1 cellular context compared by ENCODE assay signal in the genomic region with DNA sequence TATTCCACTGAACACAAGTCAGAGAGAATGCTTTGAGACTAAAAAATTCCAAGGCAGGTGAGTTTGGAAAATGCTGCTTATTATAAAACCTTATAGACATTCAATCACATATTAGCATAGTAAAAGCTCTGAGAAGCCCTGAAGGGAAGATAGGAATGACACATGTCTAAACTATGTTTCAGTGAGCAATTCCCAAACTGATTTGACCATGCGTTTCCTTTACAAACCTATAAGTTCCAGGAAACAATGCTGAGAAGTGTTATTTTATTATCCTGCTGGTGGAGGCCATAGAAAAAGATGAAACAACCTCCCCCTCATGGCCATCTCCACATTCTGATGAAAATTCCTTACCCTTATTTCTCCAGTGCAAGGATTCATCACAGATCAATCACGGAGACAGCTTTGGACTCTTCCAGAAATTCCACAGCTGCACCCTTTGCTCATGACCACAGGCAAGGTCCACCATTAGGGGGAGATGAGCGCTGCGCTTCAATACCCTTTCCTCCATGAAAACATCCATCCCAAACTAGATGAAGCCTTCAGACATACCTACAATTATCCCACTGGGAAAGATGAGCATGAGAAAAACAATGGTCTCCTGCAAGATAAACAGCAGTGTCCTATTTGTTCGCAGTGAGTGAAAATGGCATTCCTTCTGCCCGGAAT.
TF ChIP-seq lines count a peak whose summit lies in the region.

No MANE protein-coding gene starts in this region.

TF ChIP-seq in GM23338, 12 proteins besides CTCF, POLR2A, EP300 and RAD21:
- TF ChIP-seq EZH2phosphoT487 (IDR thresholded peaks at IDR 0.05; ENCODE audit: unreplicated experiment) (no peak), ZNF114 (CRISPR knock-in tag; IDR thresholded peaks at IDR 0.05) (no peak)
- TF ChIP-seq, protein P1, sequence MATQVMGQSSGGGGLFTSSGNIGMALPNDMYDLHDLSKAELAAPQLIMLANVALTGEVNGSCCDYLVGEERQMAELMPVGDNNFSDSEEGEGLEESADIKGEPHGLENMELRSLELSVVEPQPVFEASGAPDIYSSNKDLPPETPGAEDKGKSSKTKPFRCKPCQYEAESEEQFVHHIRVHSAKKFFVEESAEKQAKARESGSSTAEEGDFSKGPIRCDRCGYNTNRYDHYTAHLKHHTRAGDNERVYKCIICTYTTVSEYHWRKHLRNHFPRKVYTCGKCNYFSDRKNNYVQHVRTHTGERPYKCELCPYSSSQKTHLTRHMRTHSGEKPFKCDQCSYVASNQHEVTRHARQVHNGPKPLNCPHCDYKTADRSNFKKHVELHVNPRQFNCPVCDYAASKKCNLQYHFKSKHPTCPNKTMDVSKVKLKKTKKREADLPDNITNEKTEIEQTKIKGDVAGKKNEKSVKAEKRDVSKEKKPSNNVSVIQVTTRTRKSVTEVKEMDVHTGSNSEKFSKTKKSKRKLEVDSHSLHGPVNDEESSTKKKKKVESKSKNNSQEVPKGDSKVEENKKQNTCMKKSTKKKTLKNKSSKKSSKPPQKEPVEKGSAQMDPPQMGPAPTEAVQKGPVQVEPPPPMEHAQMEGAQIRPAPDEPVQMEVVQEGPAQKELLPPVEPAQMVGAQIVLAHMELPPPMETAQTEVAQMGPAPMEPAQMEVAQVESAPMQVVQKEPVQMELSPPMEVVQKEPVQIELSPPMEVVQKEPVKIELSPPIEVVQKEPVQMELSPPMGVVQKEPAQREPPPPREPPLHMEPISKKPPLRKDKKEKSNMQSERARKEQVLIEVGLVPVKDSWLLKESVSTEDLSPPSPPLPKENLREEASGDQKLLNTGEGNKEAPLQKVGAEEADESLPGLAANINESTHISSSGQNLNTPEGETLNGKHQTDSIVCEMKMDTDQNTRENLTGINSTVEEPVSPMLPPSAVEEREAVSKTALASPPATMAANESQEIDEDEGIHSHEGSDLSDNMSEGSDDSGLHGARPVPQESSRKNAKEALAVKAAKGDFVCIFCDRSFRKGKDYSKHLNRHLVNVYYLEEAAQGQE (IDR thresholded peaks at IDR 0.05; ENCODE audit: unreplicated experiment): no peak
